ENCODE assay signal across 8 cellular contexts in genomic region chr5:142012186-142012785, GRCh38. TPM values are rescaled to one million over a fixed set of nuclear protein-coding genes. Genes with fewer than 3 reads are reported as not detected.
A peak's percentile ranks its signal among the peaks of the same experiment; 100 is the strongest.
DNase-seq lines count a peak whose midpoint lies in the region; ATAC-seq lines count a peak whose summit lies in the region.

No MANE protein-coding gene starts in this region.

- peaks cover 0 to 36% (median 12%) of the 10 kb centered on the region in 3 donors for H3K27me3 Mint-ChIP-seq in naive B cell

- H3K4me3 Mint-ChIP-seq in naive B cell: peak overlapping the region; percentile 69 to 89 (median 82)

- H3K4me3 ChIP-seq in esophagus (ENCODE audit: low read depth in 1 of 2, low read length in 2 of 2): peak overlapping the region; percentile 56 to 61

- ATAC-seq in naive B cell (ENCODE audit: low read depth in 2 of 2): peak in 1 of 2 donors; percentile 14
- ATAC-seq in HG03442 (IDR thresholded peaks at IDR 0.05; ENCODE audit: unreplicated experiment): no peak
- no peak for ATAC-seq in GM18907 (IDR thresholded peaks at IDR 0.05; ENCODE audit: unreplicated experiment)

- DNase-seq in GM03348 (ENCODE audit: low spot score) (peak; percentile 57), NCI-H345 (lab: John Stamatoyannopoulos, UW) (peak; percentile 30), activated T-cell treated with anti-CD3 and anti-CD28 coated beads for 1 hour (ENCODE audit: low read depth) (peak; percentile 55), naive B cell (peak; percentile 12), substantia nigra (lab: John Stamatoyannopoulos, UW) (peak in 36 of 49 donors; percentile 9 to 64 (median 49))

- peak overlapping the region in 2 of 6 donors; percentile 38 to 66 for H3K27ac Mint-ChIP-seq in naive B cell

- peak overlapping the region; percentile 64 to 72 for H3K27ac ChIP-seq in esophagus (ENCODE audit: low read depth in 2 of 2, low read length in 1 of 2)
- peak overlapping the region; percentile 96 for H3K27ac ChIP-seq in substantia nigra (ENCODE audit: low read depth, low read length, poor library complexity, severe bottlenecking)

- no peaks in the 10 kb centered on the region for H3K36me3 Mint-ChIP-seq in naive B cell

- no peaks in the 10 kb centered on the region for H3K27me3 ChIP-seq in esophagus (ENCODE audit: control insufficient read depth in 1 of 2, insufficient read depth in 2 of 2, low read length in 2 of 2)

- H3K4me1 Mint-ChIP-seq in naive B cell: peaks cover 13 to 49% (median 21%) of the 10 kb centered on the region in 3 donors

- peaks cover 3 to 6% of the 10 kb centered on the region in 2 donors for H3K36me3 ChIP-seq in esophagus (ENCODE audit: control insufficient read depth in 2 of 2, insufficient read depth in 2 of 2, low read length in 1 of 2)

- no peaks in the 10 kb centered on the region for H3K9me3 ChIP-seq in esophagus (ENCODE audit: control insufficient read depth in 2 of 2, insufficient read depth in 1 of 2, low read depth in 1 of 2, low read length in 1 of 2)

- no peaks in the 10 kb centered on the region for H3K9me3 Mint-ChIP-seq in naive B cell

- H3K4me1 ChIP-seq in esophagus (ENCODE audit: control insufficient read depth in 2 of 2, insufficient read depth in 2 of 2, low read length in 1 of 2): peaks cover 0 to 6% of the 10 kb centered on the region in 2 donors

- WGBS in esophagus, 2 donors: 11 to 13% methylated on average over 18 of the region's 18 CpGs

RNA-seq across cellular contexts. Expression of gene GNPDA1, which starts 0.5 kb away (rescaled TPM):
- polyA plus RNA-seq in esophagus: 1 to 10 TPM; 6.2 to 8.5 TPM
- polyA plus RNA-seq in naive B cell (ENCODE audit: low read depth in 6 of 6): 1 to 10 TPM; 4.5 to 9.9 (median 6.2) TPM

RNA-seq across cellular contexts. Expression of gene RNF14, which starts 43.4 kb away (rescaled TPM):
- 10 to 100 TPM in 1 of 2 donors, 1 to 10 TPM in 1; 7.9 to 14.8 TPM for polyA plus RNA-seq in esophagus
- polyA plus RNA-seq in naive B cell (ENCODE audit: low read depth in 6 of 6): 10 to 100 TPM; 19.8 to 38.6 (median 34.6) TPM

RNA-seq across cellular contexts. Expression of gene PCDH12, which starts 54.3 kb away (rescaled TPM):
- polyA plus RNA-seq in esophagus (under 1 TPM; 0.16 to 0.40 TPM), naive B cell (ENCODE audit: low read depth in 6 of 6) (under 1 TPM in 5 of 6 donors, not detected in 1; 0.09 to 0.29 (median 0.20) TPM)
